ENCODE assay signal across 10 cellular contexts in genomic region chr17:81918762-81919545, GRCh38. TPM values are rescaled to one million over a fixed set of nuclear protein-coding genes. Genes with fewer than 3 reads are reported as not detected.
DNase-seq lines count a peak whose midpoint lies in the region; ATAC-seq, FAIRE-seq and TF ChIP-seq lines count a peak whose summit lies in the region.
"Had no signal": no experiment of that assay in that cellular context is flagged by ENCODE, and none has a peak within 500 bp of the region (broad histone marks: within the 10 kb centered on the region; RNA-seq: fewer than 3 reads in every experiment).

No MANE protein-coding gene starts in this region.

- H2BK15ac ChIP-seq in IMR-90 (ENCODE audit: low read depth, low read length): no peak overlapping the region

- no peaks in the 10 kb centered on the region for H3K27me3 Mint-ChIP-seq in CD8-positive, alpha-beta memory T cell
- H3K27me3 Mint-ChIP-seq in natural killer cell treated with Interleukin-12 subunit alpha and Interleukin-12 subunit beta and Interleukin-15 and Interleukin-18, amount 100 ng/mL, for 72 hours: no peaks in the 10 kb centered on the region
- H3K27me3 Mint-ChIP-seq: activated B cell treated with CpG ODN at 0.5 μM for 24 hours had no signal

- peaks cover 20 to 29% (median 22%) of the 10 kb centered on the region in 3 donors for H3K4me1 Mint-ChIP-seq in CD8-positive, alpha-beta memory T cell
- H3K4me1 Mint-ChIP-seq in natural killer cell treated with Interleukin-12 subunit alpha and Interleukin-12 subunit beta and Interleukin-15 and Interleukin-18, amount 100 ng/mL, for 72 hours (ENCODE audit: low read depth in 2 of 2): peaks cover 18 to 28% of the 10 kb centered on the region in 2 donors

- POLR2A ChIA-PET in CD8-positive, alpha-beta memory T cell (lab: Charles Lee): interaction anchor here (0.5 kb wide), 1 partner anchor 247 kb away, joined by 3 read pairs; no protein-coding TSS in a partner anchor
- POLR2A ChIA-PET in IMR-90 (lab: Charles Lee; ENCODE audit: unreplicated experiment) (no interaction called here), GM12878 (lab: Charles Lee) (interaction anchor here (0.5 kb wide), 1 partner anchor 47 kb away, joined by 5 read pairs; no protein-coding TSS in a partner anchor)

- H3K79me1 ChIP-seq in IMR-90 (ENCODE audit: low read depth in 1 of 2, low read length in 2 of 2): peaks cover 18 to 87% of the 10 kb centered on the region in 2 experiments

- FAIRE-seq in GM12878 (lab: Jason Lieb, UNC): peak; percentile 31
- FAIRE-seq: colon had no signal

- SMC1A ChIA-PET in GM12878 (lab: Charles Lee; ENCODE audit: uncharacterized antibody, unreplicated experiment): no interaction called here

- H2BK120ac ChIP-seq in IMR-90 (ENCODE audit: low read depth, low read length): no peak overlapping the region

- dilution Hi-C loops in IMR-90 (cut with HindIII; ENCODE audit: low sequenced_read_pairs, unreplicated experiment): no loop called here

- CTCF ChIA-PET in CD8-positive, alpha-beta memory T cell (lab: Charles Lee): interaction anchor here (1.0 kb wide), 1 partner anchor 50 kb away, joined by 3 read pairs; no protein-coding TSS in a partner anchor
- CTCF ChIA-PET in IMR-90 (lab: Yijun Ruan, JAX) (no interaction called here), GM12878 (lab: Yijun Ruan, JAX) (interaction anchor here (0.6 kb wide), 1 partner anchor 25 kb away, joined by 3 read pairs; no protein-coding TSS in a partner anchor)

- BruUV-seq in IMR-90 (replicated peaks; lab: Mats Ljungman, UMichigan) (no TSS peak), GM12878 (replicated peaks; lab: Mats Ljungman, UMichigan) (no TSS peak)

- WGBS in IMR-90 (ENCODE audit: extremely low coverage in 2 of 2, insufficient read length in 1 of 2), 2 experiments: 82% methylated on average over 3 of the region's 15 CpGs; no CpG with 5 or more reads in 1 of the 2 experiments
- 74% methylated on average over 15 of the region's 15 CpGs for WGBS in GM12878 (ENCODE audit: insufficient coverage, insufficient replicate concordance, low lambda C conversion rate, missing lambda C conversion rate)
- 97% methylated on average over 14 of the region's 15 CpGs for WGBS in smooth muscle cell (ENCODE audit: low lambda C conversion rate)

- H3K79me2 ChIP-seq in GM12878 (ENCODE audit: control insufficient read depth, insufficient read depth, low read length) (peaks cover 33% of the 10 kb centered on the region), smooth muscle cell (ENCODE audit: low read depth) (peaks cover 74% of the 10 kb centered on the region)

- DNase-seq in CD8-positive, alpha-beta memory T cell: no peak
- DNase-seq in IMR-90 (no peak), GM12878 (ENCODE audit: low read depth, low spot score) (no peak), T-helper 9 cell (no peak), smooth muscle cell (lab: John Stamatoyannopoulos, UW; ENCODE audit: unreplicated experiment) (no peak)
- no peak for DNase-seq in natural killer cell treated with Interleukin-12 subunit alpha and Interleukin-12 subunit beta and Interleukin-15 and Interleukin-18, amount 100 ng/mL, for 72 hours (ENCODE audit: low spot score)
- DNase-seq: activated B cell treated with CpG ODN at 0.5 μM for 24 hours had no signal

- H3K27me3 ChIP-seq in CD8-positive, alpha-beta memory T cell (ENCODE audit: insufficient read depth, low read length, poor library complexity, severe bottlenecking): no peaks in the 10 kb centered on the region
- H3K27me3 ChIP-seq in IMR-90 (ENCODE audit: control insufficient read depth, insufficient read depth, low read length) (no peaks in the 10 kb centered on the region), GM12878 (replicated peaks in 1 of 2; ENCODE audit: control insufficient read depth in 2 of 2, insufficient read depth in 2 of 2, low read length in 1 of 2) (no peaks in the 10 kb centered on the region), smooth muscle cell (ENCODE audit: low read depth) (no peaks in the 10 kb centered on the region)

- no peak overlapping the region for H3K27ac ChIP-seq in CD8-positive, alpha-beta memory T cell (ENCODE audit: low read depth, low read length)
- H3K27ac ChIP-seq in IMR-90 (ENCODE audit: insufficient read depth, low read length) (no peak overlapping the region), GM12878 (ENCODE audit: control insufficient read depth, insufficient read depth) (no peak overlapping the region), smooth muscle cell (ENCODE audit: low read depth) (no peak overlapping the region)

- H3K36me3 ChIP-seq in CD8-positive, alpha-beta memory T cell (ENCODE audit: insufficient read depth, low read length): peaks cover 19% of the 10 kb centered on the region
- peaks cover 54% of the 10 kb centered on the region for H3K36me3 ChIP-seq in IMR-90 (ENCODE audit: control insufficient read depth, insufficient read depth, low read length)
- peaks cover 8 to 23% of the 10 kb centered on the region in 2 experiments; a peak in 3 of 4 replicates for H3K36me3 ChIP-seq in GM12878 (ENCODE audit: control insufficient read depth in 2 of 2, insufficient read depth in 2 of 2, low read length in 1 of 2)
- H3K36me3 ChIP-seq in smooth muscle cell (ENCODE audit: low read depth): no peaks in the 10 kb centered on the region

- no peaks in the 10 kb centered on the region for H3K9me3 Mint-ChIP-seq in CD8-positive, alpha-beta memory T cell
- H3K9me3 Mint-ChIP-seq in natural killer cell treated with Interleukin-12 subunit alpha and Interleukin-12 subunit beta and Interleukin-15 and Interleukin-18, amount 100 ng/mL, for 72 hours: no peaks in the 10 kb centered on the region
- H3K9me3 Mint-ChIP-seq: activated B cell treated with CpG ODN at 0.5 μM for 24 hours had no signal

- peak overlapping the region; percentile 50 to 93 (median 84) for H3K27ac Mint-ChIP-seq in CD8-positive, alpha-beta memory T cell
- H3K27ac Mint-ChIP-seq in natural killer cell treated with Interleukin-12 subunit alpha and Interleukin-12 subunit beta and Interleukin-15 and Interleukin-18, amount 100 ng/mL, for 72 hours: peak overlapping the region; percentile 39 to 81

- no peaks in the 10 kb centered on the region for H3K9me3 ChIP-seq in CD8-positive, alpha-beta memory T cell (ENCODE audit: low read length)
- no peaks in the 10 kb centered on the region for H3K9me3 ChIP-seq in IMR-90 (ENCODE audit: control insufficient read depth, insufficient read depth, low read length)
- no peaks in the 10 kb centered on the region for H3K9me3 ChIP-seq in GM12878 (replicated peaks; ENCODE audit: control insufficient read depth, insufficient read depth, low read length)
- no peaks in the 10 kb centered on the region for H3K9me3 ChIP-seq in smooth muscle cell (replicated peaks; ENCODE audit: low read depth)

- in situ Hi-C loops in IMR-90 (cut with MboI; ENCODE audit: low sequenced_read_pairs): no loop called here
- in situ Hi-C loops in GM12878 (cut with MboI): no loop called here

- peaks cover 0 to 37% (median 0%) of the 10 kb centered on the region in 3 donors for H3K36me3 Mint-ChIP-seq in CD8-positive, alpha-beta memory T cell
- no peaks in the 10 kb centered on the region for H3K36me3 Mint-ChIP-seq in natural killer cell treated with Interleukin-12 subunit alpha and Interleukin-12 subunit beta and Interleukin-15 and Interleukin-18, amount 100 ng/mL, for 72 hours

- no peak overlapping the region for H4K8ac ChIP-seq in IMR-90 (ENCODE audit: low read depth in 2 of 2, low read length in 2 of 2)

- H3K9ac ChIP-seq in IMR-90 (ENCODE audit: low read depth, low read length): no peak overlapping the region
- H3K9ac ChIP-seq in GM12878 (ENCODE audit: control insufficient read depth, insufficient read depth, low read length): no peak overlapping the region
- H3K9ac ChIP-seq in smooth muscle cell (ENCODE audit: low read depth): no peak overlapping the region

- H3K9me1 ChIP-seq in IMR-90 (ENCODE audit: insufficient read depth, low read length): peaks cover 21% of the 10 kb centered on the region

- no peak overlapping the region for H2AK5ac ChIP-seq in IMR-90 (ENCODE audit: low read depth, low read length)

- H2BK5ac ChIP-seq in IMR-90 (ENCODE audit: low read depth, low read length, poor library complexity, severe bottlenecking): no peak overlapping the region

- H3K18ac ChIP-seq in IMR-90 (ENCODE audit: low read depth, low read length): no peak overlapping the region

- H3K56ac ChIP-seq in IMR-90 (ENCODE audit: extremely low read depth, insufficient read depth, low read length): no peak overlapping the region

- H3K14ac ChIP-seq in IMR-90 (replicated peaks; ENCODE audit: low read depth, low read length): no peak overlapping the region

- ATAC-seq in IMR-90 (ENCODE audit: low read depth) (no peak), GM12878 (no peak), GM19455 (IDR thresholded peaks at IDR 0.05; ENCODE audit: unreplicated experiment) (no peak), HG02870 (IDR thresholded peaks at IDR 0.05; ENCODE audit: unreplicated experiment) (no peak)
- ATAC-seq in natural killer cell treated with Interleukin-12 subunit alpha and Interleukin-12 subunit beta and Interleukin-15 and Interleukin-18, amount 100 ng/mL, for 72 hours: no peak

- TF ChIP-seq RAD21 in IMR-90 (IDR thresholded peaks at IDR 0.05; ENCODE audit: low read length): no peak
- no peak for TF ChIP-seq RAD21 in GM12878 (IDR thresholded peaks at IDR 0.05; ENCODE audit: insufficient read depth, low read depth, low read length)

- no peak overlapping the region for H3K4ac ChIP-seq in IMR-90 (ENCODE audit: low read depth, low read length)

- no peak overlapping the region for H4K5ac ChIP-seq in IMR-90 (ENCODE audit: low read depth, low read length)

- H2AK9ac ChIP-seq in IMR-90 (replicated peaks; ENCODE audit: low read depth, low read length, poor library complexity): peak overlapping the region; percentile 33

- H3F3A ChIP-seq in smooth muscle cell (ENCODE audit: low read depth): peaks cover 4% of the 10 kb centered on the region

- no peak overlapping the region for H4K91ac ChIP-seq in IMR-90 (ENCODE audit: insufficient read depth, low read depth, low read length)

- H2AFZ ChIP-seq in IMR-90 (replicated peaks; ENCODE audit: low read length, poor library complexity) (no peak overlapping the region), GM12878 (ENCODE audit: control insufficient read depth, low read depth, low read length) (no peak overlapping the region), smooth muscle cell (ENCODE audit: low read depth) (no peak overlapping the region)

- H4K20me1 ChIP-seq in IMR-90 (ENCODE audit: insufficient read depth, low read length) (peaks cover 80% of the 10 kb centered on the region), GM12878 (ENCODE audit: control insufficient read depth, insufficient read depth) (no peaks in the 10 kb centered on the region), smooth muscle cell (ENCODE audit: low read depth) (peaks cover 81% of the 10 kb centered on the region)

- no peak for TF ChIP-seq EP300 in GM12878 (IDR thresholded peaks at IDR 0.05; ENCODE audit: borderline replicate concordance in 1 of 2, control insufficient read depth in 1 of 2, low read depth in 2 of 2, low read length in 2 of 2)

- TF ChIP-seq POLR2A in IMR-90 (IDR thresholded peaks at IDR 0.05; ENCODE audit: low read depth, low read length) (no peak), GM12878 (IDR thresholded peaks at IDR 0.05; ENCODE audit: low read depth, low read length) (no peak)

- peak overlapping the region in 6 of 7 donors; percentile 12 to 96 (median 78) for H3K4me3 Mint-ChIP-seq in CD8-positive, alpha-beta memory T cell
- H3K4me3 Mint-ChIP-seq in natural killer cell treated with Interleukin-12 subunit alpha and Interleukin-12 subunit beta and Interleukin-15 and Interleukin-18, amount 100 ng/mL, for 72 hours: no peak overlapping the region

- H2BK20ac ChIP-seq in IMR-90 (ENCODE audit: low read depth, low read length): no peak overlapping the region

- intact Hi-C loops in IMR-90 (cut with micrococcal nuclease): no loop called here
- intact Hi-C loops in GM12878 (cut with micrococcal nuclease; ENCODE audit: unreplicated experiment): no loop called here

- H3K4me3 ChIP-seq in CD8-positive, alpha-beta memory T cell (ENCODE audit: low read length): no peak overlapping the region
- H3K4me3 ChIP-seq in IMR-90 (ENCODE audit: insufficient read depth, low read depth, low read length) (no peak overlapping the region), GM12878 (no peak overlapping the region), smooth muscle cell (no peak overlapping the region)

- RAD21 ChIA-PET in GM12878 (lab: Charles Lee; ENCODE audit: unreplicated experiment): no interaction called here

- peaks cover 19% of the 10 kb centered on the region for H3K4me1 ChIP-seq in CD8-positive, alpha-beta memory T cell (ENCODE audit: insufficient read depth, low read length)
- H3K4me1 ChIP-seq in IMR-90 (ENCODE audit: control insufficient read depth, insufficient read depth, low read length) (peaks cover 25% of the 10 kb centered on the region), GM12878 (ENCODE audit: control insufficient read depth, insufficient read depth, low read length) (peaks cover 11% of the 10 kb centered on the region), smooth muscle cell (ENCODE audit: low read depth) (peaks cover 16% of the 10 kb centered on the region)

- no peak overlapping the region for H3K4me2 ChIP-seq in IMR-90 (ENCODE audit: low read depth, low read length)
- H3K4me2 ChIP-seq in GM12878 (ENCODE audit: control insufficient read depth, insufficient read depth): no peak overlapping the region
- no peak overlapping the region for H3K4me2 ChIP-seq in smooth muscle cell

- no peak for TF ChIP-seq CTCF in IMR-90 (conservative IDR thresholded peaks at IDR 0.05; ENCODE audit: low read depth, low read length)
- no peak for TF ChIP-seq CTCF in GM12878 (IDR thresholded peaks at IDR 0.05 in 2 of 3, conservative IDR thresholded peaks at IDR 0.05 in 1 of 3; ENCODE audit: control insufficient read depth in 2 of 3, extremely low read depth in 1 of 3, insufficient read depth in 1 of 3, low read depth in 3 of 3, low read length in 3 of 3)
- no peak for TF ChIP-seq CTCF in smooth muscle cell (IDR thresholded peaks at IDR 0.05; ENCODE audit: borderline replicate concordance, insufficient read depth, poor library complexity, severe bottlenecking)

- H3K23ac ChIP-seq in IMR-90 (ENCODE audit: low read depth, low read length): no peak overlapping the region

RNA-seq across cellular contexts. Expression of gene SIRT7, which starts 1.0 kb away (rescaled TPM):
- 10 to 100 TPM; 41.4 to 41.7 TPM for total RNA-seq in CD8-positive, alpha-beta memory T cell
- 40.1 TPM for polyA plus RNA-seq in CD8-positive, alpha-beta memory T cell
- total RNA-seq in IMR-90 (2012; rRNA removed): 13.9 and 14.5 TPM in 2 replicates
- polyA plus RNA-seq in IMR-90 (2012; rRNA removed): 19.8 and 20.5 TPM in 2 replicates
- 8.3 and 10.9 TPM in 2 replicates for polyA plus RNA-seq in IMR-90 (2012; cell fraction: cytosol; rRNA removed)
- 74.8 and 246 TPM in 2 replicates for polyA plus RNA-seq in IMR-90 (2012; cell fraction: nucleus; rRNA removed; ENCODE audit: low replicate concordance)
- total RNA-seq in GM12878 (2013; cell fraction: nucleolus; rRNA removed): 30.0 and 32.9 TPM in 2 replicates
- total RNA-seq in GM12878 (2014; rRNA removed): 35.4 and 38.7 TPM in 2 replicates
- 14.1 and 15.3 TPM in 2 replicates for total RNA-seq in GM12878 (2014; rRNA removed; fragmentation: Illumina TruSeq; extraction: Trizol)
- 36.0 and 37.8 TPM in 2 replicates for total RNA-seq in GM12878 (2021)
- polyA plus RNA-seq in GM12878 (2011; ENCODE audit: low read depth): 16.5 TPM
- polyA plus RNA-seq in GM12878 (2011; rRNA removed): 5.9 and 8.6 TPM in 2 replicates
- polyA plus RNA-seq in GM12878 (2011; cell fraction: cytosol; rRNA removed): 13.5 and 18.4 TPM in 2 replicates
- 61.4 and 89.1 TPM in 2 replicates for polyA plus RNA-seq in GM12878 (2011; cell fraction: nucleus; rRNA removed)
- 33.1 and 40.6 TPM in 2 replicates for polyA plus RNA-seq in GM12878 (2012)
- 6.4 and 17.4 TPM in 2 replicates for polyA plus RNA-seq in GM12878 (2014; fragmentation: Illumina TruSeq; extraction: Trizol)
- 1 to 10 TPM; 1.2 to 5.4 TPM for polyA plus RNA-seq in GM12878 (2014; fragmentation: Nextera tagmentation; extraction: Ambion mirVana)
- 49.7 and 56.2 TPM in 2 replicates for polyA plus RNA-seq in GM12878 (2014; rRNA removed)
- polyA plus RNA-seq in GM12878 (2016; fragmentation: Nextera tagmentation; extraction: Ambion mirVana): 10 to 100 TPM; 28.0 to 32.1 TPM
- polyA minus RNA-seq in GM12878 (2011; rRNA and poly(A)+ RNA removed): 35.6 and 60.0 TPM in 2 replicates
- polyA minus RNA-seq in GM12878 (2011; cell fraction: cytosol; rRNA and poly(A)+ RNA removed): 26.1 and 26.8 TPM in 2 replicates
- 24.2 and 38.0 TPM in 2 replicates for polyA minus RNA-seq in GM12878 (2011; cell fraction: nucleus; rRNA and poly(A)+ RNA removed)
- total RNA-seq in natural killer cell treated with Interleukin-12 subunit alpha and Interleukin-12 subunit beta and Interleukin-15 and Interleukin-18, amount 100 ng/mL, for 72 hours: 10 to 100 TPM; 69.4 to 77.6 TPM
- 9.5 and 19.9 TPM in 2 replicates for total RNA-seq in smooth muscle cell
- polyA plus RNA-seq in smooth muscle cell: 10.1 and 27.9 TPM in 2 replicates

RNA-seq across cellular contexts. Expression of gene PCYT2, which starts 7.8 kb away (rescaled TPM):
- total RNA-seq in CD8-positive, alpha-beta memory T cell: 10 to 100 TPM; 30.3 to 31.6 TPM
- 35.7 TPM for polyA plus RNA-seq in CD8-positive, alpha-beta memory T cell
- 31.9 and 37.3 TPM in 2 replicates for total RNA-seq in IMR-90 (2012; rRNA removed)
- 38.5 and 43.0 TPM in 2 replicates for polyA plus RNA-seq in IMR-90 (2012; rRNA removed)
- 21.7 and 31.1 TPM in 2 replicates for polyA plus RNA-seq in IMR-90 (2012; cell fraction: cytosol; rRNA removed)
- polyA plus RNA-seq in IMR-90 (2012; cell fraction: nucleus; rRNA removed; ENCODE audit: low replicate concordance): 47.8 and 104 TPM in 2 replicates
- 42.8 and 47.2 TPM in 2 replicates for total RNA-seq in GM12878 (2013; cell fraction: nucleolus; rRNA removed)
- total RNA-seq in GM12878 (2014; rRNA removed): 50.7 and 53.2 TPM in 2 replicates
- total RNA-seq in GM12878 (2014; rRNA removed; fragmentation: Illumina TruSeq; extraction: Trizol): 23.5 and 25.4 TPM in 2 replicates
- 56.7 and 57.3 TPM in 2 replicates for total RNA-seq in GM12878 (2021)
- 8.4 TPM for polyA plus RNA-seq in GM12878 (2011; ENCODE audit: low read depth)
- polyA plus RNA-seq in GM12878 (2011; rRNA removed): 23.1 and 39.3 TPM in 2 replicates
- 35.7 and 54.3 TPM in 2 replicates for polyA plus RNA-seq in GM12878 (2011; cell fraction: cytosol; rRNA removed)
- polyA plus RNA-seq in GM12878 (2011; cell fraction: nucleus; rRNA removed): 196 and 208 TPM in 2 replicates
- 23.5 and 27.3 TPM in 2 replicates for polyA plus RNA-seq in GM12878 (2012)
- 27.7 and 33.3 TPM in 2 replicates for polyA plus RNA-seq in GM12878 (2014; fragmentation: Illumina TruSeq; extraction: Trizol)
- 1 to 10 TPM in 1 of 2 experiments, under 1 TPM in 1; 0.63 to 1.2 TPM for polyA plus RNA-seq in GM12878 (2014; fragmentation: Nextera tagmentation; extraction: Ambion mirVana)
- 52.6 and 68.7 TPM in 2 replicates for polyA plus RNA-seq in GM12878 (2014; rRNA removed)
- polyA plus RNA-seq in GM12878 (2016; fragmentation: Nextera tagmentation; extraction: Ambion mirVana): 10 to 100 TPM; 58.2 to 72.0 TPM
- 28.7 and 37.6 TPM in 2 replicates for polyA minus RNA-seq in GM12878 (2011; rRNA and poly(A)+ RNA removed)
- 7.6 and 16.2 TPM in 2 replicates for polyA minus RNA-seq in GM12878 (2011; cell fraction: cytosol; rRNA and poly(A)+ RNA removed)
- 47.8 and 54.3 TPM in 2 replicates for polyA minus RNA-seq in GM12878 (2011; cell fraction: nucleus; rRNA and poly(A)+ RNA removed)
- total RNA-seq in natural killer cell treated with Interleukin-12 subunit alpha and Interleukin-12 subunit beta and Interleukin-15 and Interleukin-18, amount 100 ng/mL, for 72 hours: 10 to 100 TPM; 30.4 to 36.5 TPM
- 10.3 and 11.4 TPM in 2 replicates for total RNA-seq in smooth muscle cell
- 27.9 and 50.6 TPM in 2 replicates for polyA plus RNA-seq in smooth muscle cell

RNA-seq across cellular contexts. Expression of gene MAFG, which starts 8.6 kb away (rescaled TPM):
- 10 to 100 TPM; 28.4 to 34.7 TPM for total RNA-seq in CD8-positive, alpha-beta memory T cell
- polyA plus RNA-seq in CD8-positive, alpha-beta memory T cell: 2.5 TPM
- total RNA-seq in IMR-90 (2012; rRNA removed): 6.1 and 6.4 TPM in 2 replicates
- 14.3 and 15.4 TPM in 2 replicates for polyA plus RNA-seq in IMR-90 (2012; rRNA removed)
- 12.4 and 15.1 TPM in 2 replicates for polyA plus RNA-seq in IMR-90 (2012; cell fraction: cytosol; rRNA removed)
- 82.7 and 90.6 TPM in 2 replicates for polyA plus RNA-seq in IMR-90 (2012; cell fraction: nucleus; rRNA removed; ENCODE audit: low replicate concordance)
- 15.6 and 17.5 TPM in 2 replicates for total RNA-seq in GM12878 (2013; cell fraction: nucleolus; rRNA removed)
- total RNA-seq in GM12878 (2014; rRNA removed): 8.7 and 8.9 TPM in 2 replicates
- total RNA-seq in GM12878 (2014; rRNA removed; fragmentation: Illumina TruSeq; extraction: Trizol): 6.3 and 6.4 TPM in 2 replicates
- total RNA-seq in GM12878 (2021): 18.1 and 20.1 TPM in 2 replicates
- polyA plus RNA-seq in GM12878 (2011; ENCODE audit: low read depth): 6.4 TPM
- 6.5 and 9.8 TPM in 2 replicates for polyA plus RNA-seq in GM12878 (2011; rRNA removed)
- 14.8 and 16.6 TPM in 2 replicates for polyA plus RNA-seq in GM12878 (2011; cell fraction: cytosol; rRNA removed)
- polyA plus RNA-seq in GM12878 (2011; cell fraction: nucleus; rRNA removed): 76.6 and 84.7 TPM in 2 replicates
- polyA plus RNA-seq in GM12878 (2012): 13.3 and 15.1 TPM in 2 replicates
- polyA plus RNA-seq in GM12878 (2014; fragmentation: Illumina TruSeq; extraction: Trizol): 7.8 and 9.5 TPM in 2 replicates
- polyA plus RNA-seq in GM12878 (2014; fragmentation: Nextera tagmentation; extraction: Ambion mirVana): 1 to 10 TPM in 1 of 2 experiments, under 1 TPM in 1; 0.48 to 1.3 TPM
- polyA plus RNA-seq in GM12878 (2014; rRNA removed): 13.5 and 14.7 TPM in 2 replicates
- 1 to 10 TPM; 2.7 TPM for polyA plus RNA-seq in GM12878 (2016; fragmentation: Nextera tagmentation; extraction: Ambion mirVana)
- 6.4 and 8.6 TPM in 2 replicates for polyA minus RNA-seq in GM12878 (2011; rRNA and poly(A)+ RNA removed)
- polyA minus RNA-seq in GM12878 (2011; cell fraction: cytosol; rRNA and poly(A)+ RNA removed): 2.8 and 3.4 TPM in 2 replicates
- 5.6 and 7.9 TPM in 2 replicates for polyA minus RNA-seq in GM12878 (2011; cell fraction: nucleus; rRNA and poly(A)+ RNA removed)
- 10 to 100 TPM; 26.7 to 49.4 TPM for total RNA-seq in natural killer cell treated with Interleukin-12 subunit alpha and Interleukin-12 subunit beta and Interleukin-15 and Interleukin-18, amount 100 ng/mL, for 72 hours
- 13.7 and 15.3 TPM in 2 replicates for total RNA-seq in smooth muscle cell
- polyA plus RNA-seq in smooth muscle cell: 30.3 and 39.0 TPM in 2 replicates

RNA-seq across cellular contexts. Expression of gene NPB, which starts 16.9 kb away (rescaled TPM):
- total RNA-seq in CD8-positive, alpha-beta memory T cell: under 1 TPM; 0.57 to 0.62 TPM
- polyA plus RNA-seq in CD8-positive, alpha-beta memory T cell: not detected
- total RNA-seq in IMR-90 (2012; rRNA removed) (under 0.01 TPM in 1 of 2 replicates, not detected in the other), GM12878 (2014; rRNA removed) (0.05 and 0.23 TPM in 2 replicates), GM12878 (2014; rRNA removed; fragmentation: Illumina TruSeq; extraction: Trizol) (0.09 and 0.13 TPM in 2 replicates), GM12878 (2021) (0.29 TPM in 1 of 2 replicates, not detected in the other), smooth muscle cell (7.9 TPM in 1 of 2 replicates, not detected in the other)
- polyA plus RNA-seq in IMR-90 (2012; rRNA removed) (0.51 and 1.2 TPM in 2 replicates), GM12878 (2011; rRNA removed) (0.04 and 0.07 TPM in 2 replicates), GM12878 (2014; fragmentation: Illumina TruSeq; extraction: Trizol) (0.03 TPM in 1 of 2 replicates, not detected in the other), GM12878 (2014; fragmentation: Nextera tagmentation; extraction: Ambion mirVana) (under 1 TPM; 0.24 to 0.40 TPM), GM12878 (2014; rRNA removed) (0.04 and 0.12 TPM in 2 replicates), GM12878 (2016; fragmentation: Nextera tagmentation; extraction: Ambion mirVana) (under 1 TPM in 1 of 2 experiments, not detected in 1; 0.16 TPM), smooth muscle cell (13.6 and 14.4 TPM in 2 replicates)
- 6.3 and 8.4 TPM in 2 replicates for polyA plus RNA-seq in IMR-90 (2012; cell fraction: cytosol; rRNA removed)
- 0.63 and 1.9 TPM in 2 replicates for polyA plus RNA-seq in IMR-90 (2012; cell fraction: nucleus; rRNA removed; ENCODE audit: low replicate concordance)
- 1.0 and 1.3 TPM in 2 replicates for total RNA-seq in GM12878 (2013; cell fraction: nucleolus; rRNA removed)
- 1.1 TPM for polyA plus RNA-seq in GM12878 (2011; ENCODE audit: low read depth)
- 0.03 TPM in 1 of 2 replicates, not detected in the other for polyA plus RNA-seq in GM12878 (2011; cell fraction: cytosol; rRNA removed)
- 0.07 and 0.09 TPM in 2 replicates for polyA plus RNA-seq in GM12878 (2011; cell fraction: nucleus; rRNA removed)
- 0.07 and 0.15 TPM in 2 replicates for polyA plus RNA-seq in GM12878 (2012)
- 0.51 and 0.72 TPM in 2 replicates for polyA minus RNA-seq in GM12878 (2011; rRNA and poly(A)+ RNA removed)
- not detected in 2 replicates for polyA minus RNA-seq in GM12878 (2011; cell fraction: cytosol; rRNA and poly(A)+ RNA removed)
- polyA minus RNA-seq in GM12878 (2011; cell fraction: nucleus; rRNA and poly(A)+ RNA removed): 0.36 and 0.77 TPM in 2 replicates
- total RNA-seq in natural killer cell treated with Interleukin-12 subunit alpha and Interleukin-12 subunit beta and Interleukin-15 and Interleukin-18, amount 100 ng/mL, for 72 hours: under 1 TPM; 0.17 to 0.50 TPM

RNA-seq across cellular contexts. Expression of gene PYCR1, which starts 18.1 kb away (rescaled TPM):
- total RNA-seq in CD8-positive, alpha-beta memory T cell: 100 to 1,000 TPM; 128 to 138 TPM
- polyA plus RNA-seq in CD8-positive, alpha-beta memory T cell: 0.63 TPM
- total RNA-seq in IMR-90 (2012; rRNA removed) (95.0 and 115 TPM in 2 replicates), GM12878 (2014; rRNA removed) (75.7 and 88.1 TPM in 2 replicates), GM12878 (2014; rRNA removed; fragmentation: Illumina TruSeq; extraction: Trizol) (37.8 and 40.3 TPM in 2 replicates), GM12878 (2021) (105 TPM in 2 replicates), smooth muscle cell (144 and 157 TPM in 2 replicates)
- polyA plus RNA-seq in IMR-90 (2012; rRNA removed) (177 and 181 TPM in 2 replicates), GM12878 (2011; rRNA removed) (23.4 and 49.3 TPM in 2 replicates), GM12878 (2014; fragmentation: Illumina TruSeq; extraction: Trizol) (18.7 and 43.8 TPM in 2 replicates), GM12878 (2014; fragmentation: Nextera tagmentation; extraction: Ambion mirVana) (1 to 10 TPM; 2.7 to 5.2 TPM), GM12878 (2014; rRNA removed) (107 and 124 TPM in 2 replicates), GM12878 (2016; fragmentation: Nextera tagmentation; extraction: Ambion mirVana) (100 to 1,000 TPM; 104 to 119 TPM), smooth muscle cell (213 and 339 TPM in 2 replicates)
- polyA plus RNA-seq in IMR-90 (2012; cell fraction: cytosol; rRNA removed): 73.1 and 242 TPM in 2 replicates
- 94.9 and 231 TPM in 2 replicates for polyA plus RNA-seq in IMR-90 (2012; cell fraction: nucleus; rRNA removed; ENCODE audit: low replicate concordance)
- total RNA-seq in GM12878 (2013; cell fraction: nucleolus; rRNA removed): 12.5 and 13.6 TPM in 2 replicates
- 19.6 TPM for polyA plus RNA-seq in GM12878 (2011; ENCODE audit: low read depth)
- 67.6 and 105 TPM in 2 replicates for polyA plus RNA-seq in GM12878 (2011; cell fraction: cytosol; rRNA removed)
- polyA plus RNA-seq in GM12878 (2011; cell fraction: nucleus; rRNA removed): 67.8 and 71.5 TPM in 2 replicates
- polyA plus RNA-seq in GM12878 (2012): 55.9 and 82.4 TPM in 2 replicates
- polyA minus RNA-seq in GM12878 (2011; rRNA and poly(A)+ RNA removed): 35.3 and 70.7 TPM in 2 replicates
- polyA minus RNA-seq in GM12878 (2011; cell fraction: cytosol; rRNA and poly(A)+ RNA removed): 24.8 and 24.9 TPM in 2 replicates
- polyA minus RNA-seq in GM12878 (2011; cell fraction: nucleus; rRNA and poly(A)+ RNA removed): 10.5 and 11.3 TPM in 2 replicates
- total RNA-seq in natural killer cell treated with Interleukin-12 subunit alpha and Interleukin-12 subunit beta and Interleukin-15 and Interleukin-18, amount 100 ng/mL, for 72 hours: 10 to 100 TPM; 18.3 to 56.1 TPM
